28 cellular contexts compared by ENCODE assay signal in the genomic region with DNA sequence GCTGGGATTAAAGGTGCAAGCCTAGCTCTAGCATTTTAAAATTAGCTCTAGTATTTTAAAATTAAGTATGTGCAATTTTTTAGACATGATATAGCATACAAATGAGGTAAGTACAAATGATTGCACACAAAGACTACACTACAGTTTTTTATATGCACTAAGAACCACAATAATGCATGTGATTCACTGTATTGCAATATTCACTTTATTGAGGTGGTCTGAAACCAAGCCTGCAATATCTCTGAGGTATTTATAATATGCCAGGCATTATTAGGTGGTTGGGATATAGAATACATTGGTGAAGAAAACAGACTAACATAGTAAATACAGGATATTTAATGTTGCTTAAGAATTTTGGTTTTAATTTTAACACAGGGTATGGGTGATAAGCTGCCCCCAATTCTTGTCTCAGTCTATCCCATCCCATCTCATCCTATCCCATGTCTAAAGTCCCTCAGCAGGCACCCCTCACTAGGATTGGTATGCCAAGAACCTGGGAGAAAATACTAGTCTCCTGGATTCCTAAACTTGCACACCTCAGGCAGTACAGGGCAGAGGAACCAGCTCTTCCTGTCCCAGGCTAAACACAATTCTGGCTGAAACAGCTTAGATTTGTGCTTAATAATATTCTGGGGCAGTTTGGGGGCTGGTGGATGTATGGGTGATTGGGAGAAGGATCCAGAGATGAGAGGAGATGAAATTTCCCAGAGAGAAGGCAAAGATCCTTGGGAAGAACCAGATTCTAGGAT.
A peak's percentile ranks its signal among the peaks of the same experiment; 100 is the strongest.
DNase-seq lines count a peak whose midpoint lies in the region; ATAC-seq and TF ChIP-seq lines count a peak whose summit lies in the region.
"Had no signal": no experiment of that assay in that cellular context is flagged by ENCODE, and none has a peak within 500 bp of the region (broad histone marks: within the 10 kb centered on the region; RNA-seq: fewer than 3 reads in every experiment).

No MANE protein-coding gene starts in this region.

- no peaks in the 10 kb centered on the region for H3K27me3 Mint-ChIP-seq in activated CD8-positive, alpha-beta memory T cell treated with anti-CD3 and anti-CD28 coated beads, Interleukin-2, amount 10 ng/mL, durations not matched to agents 7 days and 5 days
- H3K27me3 Mint-ChIP-seq: activated CD4-positive, alpha-beta T cell treated with anti-CD3 and anti-CD28 coated beads for 36 hours; naive B cell had no signal

- H3K36me3 Mint-ChIP-seq in activated CD8-positive, alpha-beta memory T cell treated with anti-CD3 and anti-CD28 coated beads, Interleukin-2, amount 10 ng/mL, durations not matched to agents 7 days and 5 days = peaks cover 45% of the 10 kb centered on the region

- peaks cover 32% of the 10 kb centered on the region for H3K4me1 Mint-ChIP-seq in activated CD8-positive, alpha-beta memory T cell treated with anti-CD3 and anti-CD28 coated beads, Interleukin-2, amount 10 ng/mL, durations not matched to agents 7 days and 5 days

- H3K4me3 Mint-ChIP-seq in activated CD8-positive, alpha-beta memory T cell treated with anti-CD3 and anti-CD28 coated beads, Interleukin-2, amount 10 ng/mL, durations not matched to agents 7 days and 5 days = no peak overlapping the region
- H3K4me3 Mint-ChIP-seq: activated CD4-positive, alpha-beta T cell treated with anti-CD3 and anti-CD28 coated beads for 36 hours; mesothelial cell of epicardium had no signal

- H3K9me3 ChIP-seq in skeletal muscle satellite cell (replicated peaks; ENCODE audit: low read length) = peaks cover 10% of the 10 kb centered on the region
- H3K9me3 ChIP-seq: psoas muscle, thoracic aorta had no signal

- no peak overlapping the region for H3K4me3 ChIP-seq in skeletal muscle satellite cell (ENCODE audit: low read length)
- H3K4me3 ChIP-seq: ascending aorta, coronary artery, psoas muscle, thoracic aorta had no signal

- no peak for TF ChIP-seq CTCF in foreskin keratinocyte (conservative IDR thresholded peaks at IDR 0.05)

- H3K36me3 ChIP-seq in skeletal muscle satellite cell (ENCODE audit: insufficient read depth, low read length) = peaks cover 53% of the 10 kb centered on the region
- H3K36me3 ChIP-seq: thoracic aorta had no signal

- H3K9me3 Mint-ChIP-seq in activated CD8-positive, alpha-beta memory T cell treated with anti-CD3 and anti-CD28 coated beads, Interleukin-2, amount 10 ng/mL, durations not matched to agents 7 days and 5 days (ENCODE audit: low read depth) = peaks cover 11% of the 10 kb centered on the region

- ATAC-seq in foreskin keratinocyte (no peak), HG02973 (IDR thresholded peaks at IDR 0.05; ENCODE audit: unreplicated experiment) (no peak)
- no peak for ATAC-seq in activated CD8-positive, alpha-beta memory T cell treated with anti-CD3 and anti-CD28 coated beads, Interleukin-2, amount 10 ng/mL, durations not matched to agents 7 days and 5 days
- ATAC-seq: activated CD4-positive, alpha-beta T cell treated with anti-CD3 and anti-CD28 coated beads for 36 hours; activated naive CD4-positive, alpha-beta T cell treated with anti-CD3 and anti-CD28 coated beads, Interleukin-2, amount 50 U/mL, for 72 hours; left lobe of liver; Panc1; psoas muscle had no signal

- H3K4me2 ChIP-seq in skeletal muscle satellite cell (ENCODE audit: low read length) = no peak overlapping the region

- H3K27ac ChIP-seq in angular gyrus (ENCODE audit: low read depth, low read length) = peak overlapping the region; percentile 4
- H3K27ac ChIP-seq in foreskin keratinocyte = peak overlapping the region; percentile 39
- H3K27ac ChIP-seq: ascending aorta, coronary artery, HL-60, psoas muscle, thoracic aorta had no signal

- H3K9ac ChIP-seq in skeletal muscle satellite cell (ENCODE audit: low read depth, low read length) = peak overlapping the region; percentile 39

- CTCF ChIA-PET in activated CD8-positive, alpha-beta memory T cell treated with anti-CD3 and anti-CD28 coated beads, Interleukin-2, amount 10 ng/mL, durations not matched to agents 7 days and 5 days (lab: Charles Lee) = interaction anchor here (0.6 to 1.6 kb wide), 3 partner anchors 12 to 316 kb away, joined by 3 to 4 read pairs (median 3); no protein-coding TSS in a partner anchor

- no peaks in the 10 kb centered on the region for H3K27me3 ChIP-seq in foreskin keratinocyte
- H3K27me3 ChIP-seq in skeletal muscle satellite cell (ENCODE audit: control insufficient read depth, insufficient read depth, low read length) = no peaks in the 10 kb centered on the region
- H3K27me3 ChIP-seq: ascending aorta had no signal

- peak; percentile 14 for DNase-seq in EH (ENCODE audit: low read depth)
- DNase-seq in foreskin keratinocyte = no peak
- no peak for DNase-seq in activated CD4-positive, alpha-beta T cell treated with anti-CD3 and anti-CD28 coated beads, Interleukin-2, amount 50 U/mL, for 1 hour
- DNase-seq in activated CD8-positive, alpha-beta memory T cell treated with anti-CD3 and anti-CD28 coated beads, Interleukin-2, amount 10 ng/mL, durations not matched to agents 7 days and 5 days = no peak
- DNase-seq: activated CD4-positive, alpha-beta T cell treated with anti-CD3 and anti-CD28 coated beads for 36 hours; activated effector memory CD4-positive, alpha-beta T cell treated with Interleukin-2 at 50 U/mL for 16 hours; effector memory CD4-positive, alpha-beta T cell; glutamatergic neuron; H7; naive B cell; NCI-H1436; NCI-H2081 treated with DMSO at 0.1 percent for 48 hours; NCI-H2227 treated with DMSO at 0.1 percent for 48 hours; psoas muscle; SHP77 treated with DMSO at 0.1 percent for 48 hours; stimulated activated CD4-positive, alpha-beta T cell treated with anti-CD3 and anti-CD28 coated beads, Interleukin-15, amount 100 ng/mL, for 24 hours; stimulated activated naive CD4-positive, alpha-beta T cell treated with Interleukin-2 at 50 U/mL for 16 hours had no signal

- H3K4me1 ChIP-seq in foreskin keratinocyte = peaks cover 13% of the 10 kb centered on the region
- H3K4me1 ChIP-seq in skeletal muscle satellite cell (ENCODE audit: control insufficient read depth, insufficient read depth, low read length) = peaks cover 63% of the 10 kb centered on the region

- no peak overlapping the region for H3K27ac Mint-ChIP-seq in activated CD8-positive, alpha-beta memory T cell treated with anti-CD3 and anti-CD28 coated beads, Interleukin-2, amount 10 ng/mL, durations not matched to agents 7 days and 5 days
- H3K27ac Mint-ChIP-seq: mesothelial cell of epicardium had no signal
